ENCODE assay signal across 1 cellular context in genomic region chr12:52070243-52070925, GRCh38.
TF ChIP-seq lines count a peak whose summit lies in the region.

No MANE protein-coding gene starts in this region.

TF ChIP-seq in H1, 55 proteins besides CTCF, POLR2A, EP300 and RAD21:
- TF ChIP-seq HDAC2 (IDR thresholded peaks at IDR 0.05; ENCODE audit: borderline replicate concordance in 1 of 2, low read depth in 2 of 2, low read length in 2 of 2), result 0 out of 4 replicates have a peak, but pooled peaks of 1 of the 2 experiments have one; percentile 31
- peak; percentile 72 for TF ChIP-seq SAP30 (IDR thresholded peaks at IDR 0.05; ENCODE audit: insufficient read depth, insufficient replicate concordance, low read length)
- no peak for TF ChIP-seq JUN (IDR thresholded peaks at IDR 0.05; ENCODE audit: low read depth, low read length)
